In genomic region chr18:74995404-74995737, GRCh38 we compare ENCODE assay signal across 10 cellular contexts.
DNase-seq lines count a peak whose midpoint lies in the region; ATAC-seq and TF ChIP-seq lines count a peak whose summit lies in the region.
"Had no signal": no experiment of that assay in that cellular context is flagged by ENCODE, and none has a peak within 500 bp of the region (broad histone marks: within the 10 kb centered on the region; RNA-seq: fewer than 3 reads in every experiment).

No MANE protein-coding gene starts in this region.

- DNase-seq in CD4-positive, CD25-positive, alpha-beta regulatory T cell: no peak
- DNase-seq in HFFc6 (no peak), glutamatergic neuron (no peak), body of pancreas (no peak), coronary artery (ENCODE audit: low spot score) (no peak)
- DNase-seq in activated naive CD8-positive, alpha-beta T cell treated with anti-CD3 and anti-CD28 coated beads, Interleukin-2, amount 10 ng/mL, durations not matched to agents 7 days and 5 days: no peak
- DNase-seq: WERI-Rb-1 had no signal

- peaks cover 9% of the 10 kb centered on the region for H3K36me3 Mint-ChIP-seq in CD4-positive, CD25-positive, alpha-beta regulatory T cell
- H3K36me3 Mint-ChIP-seq in HFFc6 (ENCODE audit: low read depth) (no peaks in the 10 kb centered on the region), glutamatergic neuron (ENCODE audit: unreplicated experiment) (no peaks in the 10 kb centered on the region)
- peaks cover 9% of the 10 kb centered on the region for H3K36me3 Mint-ChIP-seq in activated naive CD8-positive, alpha-beta T cell treated with anti-CD3 and anti-CD28 coated beads, Interleukin-2, amount 10 ng/mL, durations not matched to agents 7 days and 5 days

- H3K27me3 Mint-ChIP-seq in CD4-positive, CD25-positive, alpha-beta regulatory T cell: no peaks in the 10 kb centered on the region
- H3K27me3 Mint-ChIP-seq in HFFc6 (ENCODE audit: insufficient read depth): no peaks in the 10 kb centered on the region; the same call in 1 of the 2 replicates
- H3K27me3 Mint-ChIP-seq in activated naive CD8-positive, alpha-beta T cell treated with anti-CD3 and anti-CD28 coated beads, Interleukin-2, amount 10 ng/mL, durations not matched to agents 7 days and 5 days: no peaks in the 10 kb centered on the region
- H3K27me3 Mint-ChIP-seq in glutamatergic neuron (ENCODE audit: unreplicated experiment): peaks cover 2% of the 10 kb centered on the region

- no peaks in the 10 kb centered on the region for H3K27me3 ChIP-seq in CD4-positive, CD25-positive, alpha-beta regulatory T cell (ENCODE audit: control insufficient read depth, insufficient read depth, low read length)
- no peaks in the 10 kb centered on the region for H3K27me3 ChIP-seq in body of pancreas

- H3K4me1 Mint-ChIP-seq in CD4-positive, CD25-positive, alpha-beta regulatory T cell: peaks cover 26 to 48% (median 44%) of the 10 kb centered on the region in 4 donors
- H3K4me1 Mint-ChIP-seq in HFFc6 (ENCODE audit: low read depth) (peaks cover 26% of the 10 kb centered on the region), glutamatergic neuron (ENCODE audit: low read depth, unreplicated experiment) (peaks cover 37% of the 10 kb centered on the region)
- H3K4me1 Mint-ChIP-seq in activated naive CD8-positive, alpha-beta T cell treated with anti-CD3 and anti-CD28 coated beads, Interleukin-2, amount 10 ng/mL, durations not matched to agents 7 days and 5 days: peaks cover 22% of the 10 kb centered on the region

- no peak for ATAC-seq in CD4-positive, CD25-positive, alpha-beta regulatory T cell (ENCODE audit: low read depth in 2 of 2)
- ATAC-seq in activated naive CD8-positive, alpha-beta T cell treated with anti-CD3 and anti-CD28 coated beads, Interleukin-2, amount 10 ng/mL, durations not matched to agents 7 days and 5 days (ENCODE audit: low read depth): no peak
- no peak for ATAC-seq in body of pancreas
- ATAC-seq in GM21381 (IDR thresholded peaks at IDR 0.05; ENCODE audit: unreplicated experiment): no peak
- ATAC-seq: Right ventricle myocardium inferior had no signal

- peak overlapping the region; percentile 46 to 81 (median 66) for H3K4me3 Mint-ChIP-seq in CD4-positive, CD25-positive, alpha-beta regulatory T cell
- H3K4me3 Mint-ChIP-seq in HFFc6 (no peak overlapping the region), glutamatergic neuron (ENCODE audit: unreplicated experiment) (no peak overlapping the region)
- peak overlapping the region; percentile 40 for H3K4me3 Mint-ChIP-seq in activated naive CD8-positive, alpha-beta T cell treated with anti-CD3 and anti-CD28 coated beads, Interleukin-2, amount 10 ng/mL, durations not matched to agents 7 days and 5 days

- POLR2A ChIA-PET in activated naive CD8-positive, alpha-beta T cell treated with anti-CD3 and anti-CD28 coated beads, Interleukin-2, amount 10 ng/mL, durations not matched to agents 7 days and 5 days (lab: Charles Lee): interaction anchor here (1.2 kb wide), 1 partner anchor 76 kb away, joined by 3 read pairs; no protein-coding TSS in a partner anchor

- peak overlapping the region; percentile 81 for H3K4me3 ChIP-seq in CD4-positive, CD25-positive, alpha-beta regulatory T cell (ENCODE audit: low read depth, low read length)
- H3K4me3 ChIP-seq in mesodermal cell (ENCODE audit: extremely low read depth, insufficient read depth, low read length, poor library complexity, severe bottlenecking) (no peak overlapping the region), body of pancreas (no peak overlapping the region), coronary artery (no peak overlapping the region)

- no peaks in the 10 kb centered on the region for H3K9me3 Mint-ChIP-seq in CD4-positive, CD25-positive, alpha-beta regulatory T cell
- no peaks in the 10 kb centered on the region for H3K9me3 Mint-ChIP-seq in HFFc6
- no peaks in the 10 kb centered on the region for H3K9me3 Mint-ChIP-seq in activated naive CD8-positive, alpha-beta T cell treated with anti-CD3 and anti-CD28 coated beads, Interleukin-2, amount 10 ng/mL, durations not matched to agents 7 days and 5 days
- no peaks in the 10 kb centered on the region for H3K9me3 Mint-ChIP-seq in glutamatergic neuron (ENCODE audit: unreplicated experiment)

- peaks cover 39% of the 10 kb centered on the region for H3K4me1 ChIP-seq in CD4-positive, CD25-positive, alpha-beta regulatory T cell (ENCODE audit: control insufficient read depth, insufficient read depth, low read length, poor library complexity, severe bottlenecking)
- H3K4me1 ChIP-seq in mesodermal cell (ENCODE audit: control insufficient read depth, insufficient read depth, low read length, poor library complexity, severe bottlenecking) (peaks cover 9% of the 10 kb centered on the region), body of pancreas (no peaks in the 10 kb centered on the region)

- H3K27ac Mint-ChIP-seq in CD4-positive, CD25-positive, alpha-beta regulatory T cell: peak overlapping the region; percentile 90 to 98 (median 96)
- H3K27ac Mint-ChIP-seq in HFFc6 (peak overlapping the region; percentile 49; the same call in 1 of the 2 replicates), glutamatergic neuron (ENCODE audit: unreplicated experiment) (no peak overlapping the region)
- H3K27ac Mint-ChIP-seq in activated naive CD8-positive, alpha-beta T cell treated with anti-CD3 and anti-CD28 coated beads, Interleukin-2, amount 10 ng/mL, durations not matched to agents 7 days and 5 days: peak overlapping the region; percentile 67

- TF ChIP-seq POLR2A in body of pancreas (IDR thresholded peaks at IDR 0.05): no peak

- WGBS in mesodermal cell (ENCODE audit: insufficient coverage in 2 of 2), 2 experiments: no CpG with 5 or more reads among the region's 2 CpGs
- 74 to 94% methylated on average over 2 of the region's 2 CpGs for WGBS in body of pancreas, 2 donors

- peak overlapping the region; percentile 73 for H3K27ac ChIP-seq in CD4-positive, CD25-positive, alpha-beta regulatory T cell (ENCODE audit: insufficient read depth, low read length, poor library complexity, severe bottlenecking)
- H3K27ac ChIP-seq in mesodermal cell (ENCODE audit: low read depth, low read length, severe bottlenecking) (peak overlapping the region; percentile 25), body of pancreas (peak overlapping the region in 1 of 4 donors; percentile 23), coronary artery (peak overlapping the region in 1 of 2 donors; percentile 10)
- H3K27ac ChIP-seq: WERI-Rb-1 had no signal

- TF ChIP-seq CTCF in HFFc6 (IDR thresholded peaks at IDR 0.05) (no peak), glutamatergic neuron (IDR thresholded peaks at IDR 0.05; ENCODE audit: partially characterized antibody, unreplicated experiment) (no peak), body of pancreas (IDR thresholded peaks at IDR 0.05) (no peak), coronary artery (IDR thresholded peaks at IDR 0.05) (no peak)

- intact Hi-C loops in body of pancreas (cut with DNase I): no loop called here

- H3K9me3 ChIP-seq in CD4-positive, CD25-positive, alpha-beta regulatory T cell (ENCODE audit: control insufficient read depth in 2 of 2, low read length in 2 of 2): no peaks in the 10 kb centered on the region
- H3K9me3 ChIP-seq in mesodermal cell (ENCODE audit: control insufficient read depth, low read length) (no peaks in the 10 kb centered on the region), body of pancreas (no peaks in the 10 kb centered on the region)

- H3K36me3 ChIP-seq in CD4-positive, CD25-positive, alpha-beta regulatory T cell (ENCODE audit: control insufficient read depth, insufficient read depth, low read length): no peaks in the 10 kb centered on the region
- no peaks in the 10 kb centered on the region for H3K36me3 ChIP-seq in mesodermal cell (ENCODE audit: control insufficient read depth, insufficient read depth, low read length)
- H3K36me3 ChIP-seq in body of pancreas (replicated peaks in 1 of 2; ENCODE audit: insufficient read depth in 1 of 2, low read depth in 2 of 2): no peaks in the 10 kb centered on the region
- H3K36me3 ChIP-seq: WERI-Rb-1 had no signal

Comparison
In these comparisons a context has a peak if more than half of its experiments do, and no peak if none do; other contexts are left out.
1. H3K4me3 Mint-ChIP-seq: peak in CD4-positive, CD25-positive, alpha-beta regulatory T cell (4 of 4) and activated naive CD8-positive, alpha-beta T cell treated with anti-CD3 and anti-CD28 coated beads, Interleukin-2, amount 10 ng/mL, durations not matched to agents 7 days and 5 days (single experiment); none in HFFc6 (single experiment) and glutamatergic neuron (single experiment).